27 cellular contexts compared by ENCODE assay signal in genomic region chr15:23806980-23807379, GRCh38.
"Had no signal": no experiment of that assay in that cellular context is flagged by ENCODE, and none has a peak within 500 bp of the region (broad histone marks: within the 10 kb centered on the region; RNA-seq: fewer than 3 reads in every experiment).

No MANE protein-coding gene starts in this region.

- H3K36me3 ChIP-seq: stomach, suprapubic skin, thoracic aorta, thyroid gland, tibial artery, tibial nerve, transverse colon, upper lobe of left lung, upper lobe of right lung, uterus, vagina had no signal

- FAIRE-seq: urothelium cell line had no signal

- H3K9me3 ChIP-seq: testis, thoracic aorta, thyroid gland, tibial nerve, transverse colon, upper lobe of left lung, upper lobe of right lung, uterus, vagina had no signal

- H3K27ac ChIP-seq: stomach, suprapubic skin, testis, thoracic aorta, thyroid gland, tibial artery, tibial nerve, transverse colon, upper lobe of left lung, upper lobe of right lung, uterus, vagina had no signal

- H3K4me1 ChIP-seq: stomach, suprapubic skin, thyroid gland, tibial artery, tibial nerve, transverse colon, upper lobe of left lung, upper lobe of right lung, uterus, vagina had no signal

- ATAC-seq: stimulated activated effector memory CD8-positive, alpha-beta T cell treated with anti-CD3 and anti-CD28 coated beads, Interleukin-12 subunit alpha, Interleukin-12 subunit beta, amount 100 ng/mL, for 72 hours; stimulated activated memory B cell treated with anti-CD40 and anti-IgM and Interleukin-4, amounts not matched to agents 10 μg/mL and 1 μg/mL and 100 μg/mL, for 72 hours; stimulated activated naive B cell treated with anti-CD40 and anti-IgM and Interleukin-4, amounts not matched to agents 10 μg/mL and 1 μg/mL and 100 μg/mL, for 72 hours; stimulated activated naive CD8-positive, alpha-beta T cell treated with anti-CD3 and anti-CD28 coated beads, Interleukin-15, amount 100 ng/mL, for 72 hours; stimulated activated naive CD8-positive, alpha-beta T cell treated with anti-CD3 and anti-CD28 coated beads, Interleukin-15, Interleukin-2, amounts not matched to agents 100 U/mL and 50 U/mL, for 24 hours; upper lobe of right lung had no signal

- H3K27me3 ChIP-seq: stomach, suprapubic skin, testis, thyroid gland, tibial artery, tibial nerve, transverse colon, upper lobe of left lung, upper lobe of right lung, uterus, vagina had no signal

- H3K4me3 ChIP-seq: stomach, suprapubic skin, testis, thoracic aorta, thyroid gland, tibial artery, tibial nerve, transverse colon, upper lobe of left lung, upper lobe of right lung, uterus, vagina had no signal

- DNase-seq: stimulated activated CD4-positive, alpha-beta T cell treated with anti-CD3 and anti-CD28 coated beads, Interleukin-2, amount 100 ng/mL, for 48 hours; stimulated activated CD4-positive, alpha-beta T cell treated with anti-CD3 and anti-CD28 coated beads, Interleukin-4, amount 100 ng/mL, for 1 hour; stimulated activated CD4-positive, alpha-beta T cell treated with anti-CD3 and anti-CD28 coated beads, Interleukin-4, amount 100 ng/mL, for 24 hours; stimulated activated CD4-positive, alpha-beta T cell treated with anti-CD3 and anti-CD28 coated beads, Interleukin-4, amount 100 ng/mL, for 4 hours; stimulated activated CD8-positive, alpha-beta memory T cell treated with anti-CD3 and anti-CD28 coated beads, Interleukin-4, amount 100 ng/mL, for 48 hours; stimulated activated naive B cell treated with anti-CD40 and anti-IgM and Interleukin-4, amounts not matched to agents 10 μg/mL and 1 μg/mL and 100 μg/mL, for 72 hours; stimulated activated naive CD4-positive, alpha-beta T cell; stimulated activated naive CD4-positive, alpha-beta T cell treated with Interleukin-2 at 50 U/mL for 16 hours; stimulated activated naive CD8-positive, alpha-beta T cell treated with anti-CD3 and anti-CD28 coated beads, Interleukin-15, amount 100 ng/mL, for 72 hours; stimulated activated naive CD8-positive, alpha-beta T cell treated with anti-CD3 and anti-CD28 coated beads, Interleukin-15, Interleukin-2, amounts not matched to agents 100 U/mL and 50 U/mL, for 24 hours; stomach; substantia nigra; testis; thyroid gland; tibial artery; transverse colon; trophoblast cell; upper lobe of left lung; upper lobe of right lung; uterus had no signal
